Comparison of ENCODE assay signal across 26 cellular contexts in the genomic region with DNA sequence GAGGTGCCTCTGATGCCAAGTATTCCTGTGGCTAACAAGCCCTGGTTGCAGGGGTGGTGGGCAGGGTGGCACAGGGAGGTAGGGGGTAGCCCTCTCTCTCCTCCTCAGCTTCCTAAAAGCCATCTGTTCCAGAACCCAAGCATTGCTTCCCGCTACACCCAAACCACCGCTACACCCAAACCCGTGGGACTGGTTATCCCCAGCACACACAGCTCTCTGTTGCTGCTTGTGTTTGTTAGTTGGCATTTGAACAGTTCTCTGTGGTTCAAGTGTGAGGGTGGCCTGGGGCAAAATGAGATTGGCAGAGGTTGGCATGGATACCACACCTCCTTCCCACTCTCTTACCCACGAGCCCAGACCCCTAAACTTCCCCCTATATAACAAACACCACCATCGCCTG. TPM values are rescaled to one million over a fixed set of nuclear protein-coding genes. Genes with fewer than 3 reads are reported as not detected.
"Had no signal": no experiment of that assay in that cellular context is flagged by ENCODE, and none has a peak within 500 bp of the region (broad histone marks: within the 10 kb centered on the region; RNA-seq: fewer than 3 reads in every experiment).

No MANE protein-coding gene starts in this region.

- H3K9me3 ChIP-seq: breast epithelium, SJCRH30, SK-N-SH had no signal

- H3K27ac ChIP-seq: SJCRH30 had no signal

- H3K4me1 ChIP-seq: SJCRH30 had no signal

- H3K4me3 ChIP-seq: breast epithelium, SJCRH30 had no signal

- H3K4me1 Mint-ChIP-seq: activated CD4-positive, alpha-beta T cell treated with anti-CD3 and anti-CD28 coated beads, Interleukin-2, amount 10 ng/mL, durations not matched to agents 24 days and 14 days; activated CD8-positive, alpha-beta memory T cell treated with anti-CD3 and anti-CD28 coated beads, Interleukin-2, amount 10 ng/mL, durations not matched to agents 7 days and 5 days had no signal

- H3K9me3 Mint-ChIP-seq: activated CD4-positive, alpha-beta T cell treated with anti-CD3 and anti-CD28 coated beads, Interleukin-2, amount 10 ng/mL, durations not matched to agents 24 days and 14 days; activated naive CD4-positive, alpha-beta T cell treated with anti-CD3 and anti-CD28 coated beads, Interleukin-2, amount 50 U/mL, for 24 hours; activated T-cell treated with anti-CD3 and anti-CD28 coated beads, Interleukin-2, amount 50 U/mL, for 24 hours; activated T-helper 1 cell treated with anti-CD3 and anti-CD28 coated beads, Interleukin-12 subunit alpha, Interleukin-12 subunit beta, Interleukin-2, Interleukin-4 antibody, amounts not matched to agents 30 ng/mL and 10 ng/mL and 1 ng/mL, durations not matched to agents 14 hours and 24 hours and 36 hours; T-helper 2 cell treated with Interferon-gamma antibody and Interleukin-4, amounts not matched to agents 5 μg/mL and 100 μg/mL, for 36 hours; WTC11 had no signal

- H3K36me3 ChIP-seq: breast epithelium, SJCRH30 had no signal

- H3K9ac ChIP-seq: SK-N-SH had no signal

- H3K27me3 Mint-ChIP-seq: activated naive CD4-positive, alpha-beta T cell treated with anti-CD3 and anti-CD28 coated beads, Interleukin-2, amount 50 U/mL, for 24 hours had no signal

- ATAC-seq: activated CD8-positive, alpha-beta memory T cell treated with anti-CD3 and anti-CD28 coated beads, Interleukin-2, amount 10 ng/mL, durations not matched to agents 7 days and 5 days; WTC11 had no signal

- H3K27ac Mint-ChIP-seq: activated CD4-positive, alpha-beta T cell treated with anti-CD3 and anti-CD28 coated beads, Interleukin-2, amount 10 ng/mL, durations not matched to agents 24 days and 14 days; activated CD8-positive, alpha-beta memory T cell treated with anti-CD3 and anti-CD28 coated beads, Interleukin-2, amount 10 ng/mL, durations not matched to agents 7 days and 5 days; activated naive CD4-positive, alpha-beta T cell treated with anti-CD3 and anti-CD28 coated beads, Interleukin-2, amount 50 U/mL, for 24 hours; activated T-cell treated with anti-CD3 and anti-CD28 coated beads, Interleukin-2, amount 50 U/mL, for 24 hours; activated T-helper 1 cell treated with anti-CD3 and anti-CD28 coated beads, Interleukin-12 subunit alpha, Interleukin-12 subunit beta, Interleukin-2, Interleukin-4 antibody, amounts not matched to agents 30 ng/mL and 10 ng/mL and 1 ng/mL, durations not matched to agents 14 hours and 24 hours and 36 hours; T-helper 2 cell treated with Interferon-gamma antibody and Interleukin-4, amounts not matched to agents 5 μg/mL and 100 μg/mL, for 36 hours; WTC11 had no signal

- H3K4me3 Mint-ChIP-seq: activated CD4-positive, alpha-beta T cell treated with anti-CD3 and anti-CD28 coated beads, Interleukin-2, amount 10 ng/mL, durations not matched to agents 24 days and 14 days; activated CD8-positive, alpha-beta memory T cell treated with anti-CD3 and anti-CD28 coated beads, Interleukin-2, amount 10 ng/mL, durations not matched to agents 7 days and 5 days; activated naive CD4-positive, alpha-beta T cell treated with anti-CD3 and anti-CD28 coated beads, Interleukin-2, amount 50 U/mL, for 24 hours; activated T-cell treated with anti-CD3 and anti-CD28 coated beads, Interleukin-2, amount 50 U/mL, for 24 hours; activated T-helper 1 cell treated with anti-CD3 and anti-CD28 coated beads, Interleukin-12 subunit alpha, Interleukin-12 subunit beta, Interleukin-2, Interleukin-4 antibody, amounts not matched to agents 30 ng/mL and 10 ng/mL and 1 ng/mL, durations not matched to agents 14 hours and 24 hours and 36 hours; T-helper 2 cell treated with Interferon-gamma antibody and Interleukin-4, amounts not matched to agents 5 μg/mL and 100 μg/mL, for 36 hours; WTC11 had no signal

- DNase-seq: activated CD4-positive, alpha-beta T cell treated with anti-CD3 and anti-CD28 coated beads, Interleukin-2, amount 10 ng/mL, durations not matched to agents 24 days and 14 days; activated CD4-positive, alpha-beta T cell treated with anti-CD3 and anti-CD28 coated beads, Interleukin-2, amount 50 U/mL, for 48 hours; activated CD4-positive, CD25-positive, alpha-beta regulatory T cell treated with anti-CD3 and anti-CD28 coated beads, Interleukin-2, amount 50 U/mL, for 72 hours; activated CD8-positive, alpha-beta memory T cell treated with anti-CD3 and anti-CD28 coated beads, Interleukin-2, amount 10 ng/mL, durations not matched to agents 7 days and 5 days; activated effector memory CD4-positive, alpha-beta T cell treated with Interleukin-2 at 50 U/mL for 16 hours; activated naive CD4-positive, alpha-beta T cell; activated T-cell treated with anti-CD3 and anti-CD28 coated beads, Interleukin-2, amount 50 U/mL, for 24 hours; aorta; central memory CD4-positive, alpha-beta T cell; Karpas-422; NCI-H1105 treated with DMSO at 0.1 percent for 48 hours; NCI-H1436 treated with DMSO at 0.1 percent for 48 hours; NCI-H187; NCI-H2081; NCI-H524; Right ventricle myocardium superior; SJCRH30; SK-N-SH; SW 1271 had no signal

- H3K36me3 Mint-ChIP-seq: activated CD8-positive, alpha-beta memory T cell treated with anti-CD3 and anti-CD28 coated beads, Interleukin-2, amount 10 ng/mL, durations not matched to agents 7 days and 5 days; activated naive CD4-positive, alpha-beta T cell treated with anti-CD3 and anti-CD28 coated beads, Interleukin-2, amount 50 U/mL, for 24 hours; WTC11 had no signal

- H3K27me3 ChIP-seq: breast epithelium had no signal

RNA-seq across cellular contexts. Expression of a gene that starts 40.4 kb away (rescaled TPM):
- total RNA-seq: activated CD4-positive, alpha-beta T cell treated with anti-CD3 and anti-CD28 coated beads, Interleukin-2, amount 10 ng/mL, durations not matched to agents 24 days and 14 days; activated T-helper 1 cell treated with anti-CD3 and anti-CD28 coated beads, Interleukin-12 subunit alpha, Interleukin-12 subunit beta, Interleukin-2, Interleukin-4 antibody, amounts not matched to agents 30 ng/mL and 10 ng/mL and 1 ng/mL, durations not matched to agents 14 hours and 24 hours and 36 hours had no signal

RNA-seq across cellular contexts. Expression of a gene that starts 55.2 kb away (rescaled TPM):
- total RNA-seq: activated CD4-positive, alpha-beta T cell treated with anti-CD3 and anti-CD28 coated beads, Interleukin-2, amount 10 ng/mL, durations not matched to agents 24 days and 14 days; activated CD8-positive, alpha-beta memory T cell treated with anti-CD3 and anti-CD28 coated beads, Interleukin-2, amount 10 ng/mL, durations not matched to agents 7 days and 5 days; activated T-helper 1 cell treated with anti-CD3 and anti-CD28 coated beads, Interleukin-12 subunit alpha, Interleukin-12 subunit beta, Interleukin-2, Interleukin-4 antibody, amounts not matched to agents 30 ng/mL and 10 ng/mL and 1 ng/mL, durations not matched to agents 14 hours and 24 hours and 36 hours; Right ventricle myocardium superior; RPMI7951; T-helper 1 cell treated with Interleukin-12 subunit alpha and Interleukin-12 subunit beta and Interleukin-4 antibody, amounts not matched to agents 30 ng/mL and 1 ng/mL, for 36 hours had no signal
- polyA plus RNA-seq: aorta, SK-N-SH had no signal
